Comparison of ENCODE assay signal across 1 cellular context in genomic region chr10:96570983-96571964, GRCh38.
TF ChIP-seq lines count a peak whose summit lies in the region.

No MANE protein-coding gene starts in this region.

TF ChIP-seq in K562, 482 proteins besides CTCF, POLR2A, EP300 and RAD21:
- TF ChIP-seq CEBPB (tag; IDR thresholded peaks at IDR 0.05) (0 out of 2 replicates have a peak, but pooled peaks have one; percentile 22), ARID4B (CRISPR knock-in tag; IDR thresholded peaks at IDR 0.05) (no peak), CEBPG (CRISPR knock-in tag; IDR thresholded peaks at IDR 0.05) (no peak), CEBPG (tag; conservative IDR thresholded peaks at IDR 0.05 in 1 of 2, IDR thresholded peaks at IDR 0.05 in 1 of 2) (peak in 1 of 2 experiments; percentile 36; a peak in 1 of 4 replicates)
